In genomic region chr7:6330657-6331056, GRCh38 we compare ENCODE assay signal across 32 cellular contexts.
"Had no signal": no experiment of that assay in that cellular context is flagged by ENCODE, and none has a peak within 500 bp of the region (broad histone marks: within the 10 kb centered on the region; RNA-seq: fewer than 3 reads in every experiment).

No MANE protein-coding gene starts in this region.

- H3K36me3 ChIP-seq: colonic mucosa had no signal

- H3K4me3 ChIP-seq: body of pancreas, colonic mucosa, esophagus squamous epithelium, gastroesophageal sphincter had no signal

- H3K9me3 ChIP-seq: body of pancreas, colonic mucosa, esophagus squamous epithelium, gastroesophageal sphincter had no signal

- H3K27me3 Mint-ChIP-seq: activated CD4-positive, alpha-beta memory T cell treated with anti-CD3 and anti-CD28 coated beads for 36 hours; activated CD4-positive, alpha-beta T cell treated with anti-CD3 and anti-CD28 coated beads for 36 hours; activated CD4-positive, alpha-beta T cell treated with anti-CD3 and anti-CD28 coated beads, Interleukin-2, amount 10 ng/mL, durations not matched to agents 24 days and 14 days; activated CD8-positive, alpha-beta memory T cell treated with anti-CD3 and anti-CD28 coated beads, Interleukin-2, amount 10 ng/mL, durations not matched to agents 7 days and 5 days; activated naive CD4-positive, alpha-beta T cell treated with anti-CD3 and anti-CD28 coated beads, Interleukin-2, amount 10 ng/mL, durations not matched to agents 7 days and 5 days; activated naive CD8-positive, alpha-beta T cell; T-cell had no signal

- H3K27ac Mint-ChIP-seq: activated CD4-positive, alpha-beta memory T cell treated with anti-CD3 and anti-CD28 coated beads for 36 hours; activated CD4-positive, alpha-beta T cell treated with anti-CD3 and anti-CD28 coated beads for 36 hours; activated CD4-positive, alpha-beta T cell treated with anti-CD3 and anti-CD28 coated beads, Interleukin-2, amount 10 ng/mL, durations not matched to agents 24 days and 14 days; activated CD8-positive, alpha-beta memory T cell treated with anti-CD3 and anti-CD28 coated beads, Interleukin-2, amount 10 ng/mL, durations not matched to agents 7 days and 5 days; activated CD8-positive, alpha-beta T cell treated with anti-CD3 and anti-CD28 coated beads, Interleukin-2, amount 10 ng/mL, durations not matched to agents 7 days and 5 days; activated naive CD4-positive, alpha-beta T cell treated with anti-CD3 and anti-CD28 coated beads, Interleukin-2, amount 10 ng/mL, durations not matched to agents 7 days and 5 days; activated T-helper 1 cell treated with anti-CD3 and anti-CD28 coated beads, Interleukin-12 subunit alpha, Interleukin-12 subunit beta, Interleukin-2, Interleukin-4 antibody, amounts not matched to agents 30 ng/mL and 10 ng/mL and 1 ng/mL, durations not matched to agents 14 hours and 24 hours and 36 hours; activated T-helper 2 cell treated with anti-CD3 and anti-CD28 coated beads, Interferon-gamma antibody, Interleukin-2, Interleukin-4, amounts not matched to agents 10 μg/mL and 5 μg/mL and 100 μg/mL, durations not matched to agents 14 hours and 24 hours and 36 hours; T-cell; T-helper 1 cell treated with Interleukin-12 subunit alpha and Interleukin-12 subunit beta and Interleukin-4 antibody, amounts not matched to agents 30 μg/mL and 1 μg/mL, for 36 hours; T-helper 2 cell treated with Interferon-gamma antibody and Interleukin-4, amounts not matched to agents 5 μg/mL and 100 μg/mL, for 36 hours had no signal

- DNase-seq: activated CD4-positive, alpha-beta memory T cell treated with anti-CD3 and anti-CD28 coated beads for 36 hours; activated CD4-positive, alpha-beta T cell treated with anti-CD3 and anti-CD28 coated beads for 36 hours; activated CD4-positive, alpha-beta T cell treated with anti-CD3 and anti-CD28 coated beads, Interleukin-2, amount 10 ng/mL, durations not matched to agents 24 days and 14 days; activated CD4-positive, CD25-positive, alpha-beta regulatory T cell; activated CD4-positive, CD25-positive, alpha-beta regulatory T cell treated with anti-CD3 and anti-CD28 coated beads, Interleukin-2, amount 50 U/mL, for 72 hours; activated CD8-positive, alpha-beta memory T cell treated with anti-CD3 and anti-CD28 coated beads, Interleukin-2, amount 10 ng/mL, durations not matched to agents 7 days and 5 days; activated CD8-positive, alpha-beta memory T cell treated with anti-CD3 and anti-CD28 coated beads, Interleukin-2, amount 50 U/mL, for 4 hours; activated CD8-positive, alpha-beta T cell treated with anti-CD3 and anti-CD28 coated beads, Interleukin-2, amount 10 ng/mL, durations not matched to agents 7 days and 5 days; activated gamma-delta T cell; activated naive CD4-positive, alpha-beta T cell; activated naive CD4-positive, alpha-beta T cell treated with anti-CD3 and anti-CD28 coated beads, Interleukin-2, amount 10 ng/mL, durations not matched to agents 7 days and 5 days; activated T-cell treated with anti-CD3 and anti-CD28 coated beads, Interleukin-2, amount 50 U/mL, for 1 hour; activated T-cell treated with anti-CD3 and anti-CD28 coated beads, Interleukin-2, amount 50 U/mL, for 48 hours; amygdala; aorta; body of pancreas; central memory CD4-positive, alpha-beta T cell; cerebellar nuclear complex; colonic mucosa; effector CD8-positive, alpha-beta T cell; esophagus squamous epithelium; foreskin melanocyte; SW 1271; T-cell; T1000 had no signal

- H3K27me3 ChIP-seq: body of pancreas, colonic mucosa, esophagus squamous epithelium, gastroesophageal sphincter had no signal

- H3K36me3 Mint-ChIP-seq: activated CD4-positive, alpha-beta memory T cell treated with anti-CD3 and anti-CD28 coated beads for 36 hours; activated CD8-positive, alpha-beta memory T cell treated with anti-CD3 and anti-CD28 coated beads, Interleukin-2, amount 10 ng/mL, durations not matched to agents 7 days and 5 days; activated naive CD8-positive, alpha-beta T cell had no signal

- H3K27ac ChIP-seq: body of pancreas, colonic mucosa, epithelial cell of prostate, esophagus squamous epithelium, gastroesophageal sphincter had no signal

- ATAC-seq: activated CD4-positive, alpha-beta T cell treated with anti-CD3 and anti-CD28 coated beads for 36 hours; activated CD8-positive, alpha-beta memory T cell treated with anti-CD3 and anti-CD28 coated beads, Interleukin-2, amount 10 ng/mL, durations not matched to agents 7 days and 5 days; activated CD8-positive, alpha-beta T cell treated with anti-CD3 and anti-CD28 coated beads, Interleukin-2, amount 10 ng/mL, durations not matched to agents 7 days and 5 days; body of pancreas; gastroesophageal sphincter; T-cell had no signal

- H3K9me3 Mint-ChIP-seq: activated CD4-positive, alpha-beta memory T cell treated with anti-CD3 and anti-CD28 coated beads for 36 hours; activated CD4-positive, alpha-beta T cell treated with anti-CD3 and anti-CD28 coated beads, Interleukin-2, amount 10 ng/mL, durations not matched to agents 24 days and 14 days; activated naive CD4-positive, alpha-beta T cell treated with anti-CD3 and anti-CD28 coated beads, Interleukin-2, amount 10 ng/mL, durations not matched to agents 7 days and 5 days; activated T-helper 1 cell treated with anti-CD3 and anti-CD28 coated beads, Interleukin-12 subunit alpha, Interleukin-12 subunit beta, Interleukin-2, Interleukin-4 antibody, amounts not matched to agents 30 ng/mL and 10 ng/mL and 1 ng/mL, durations not matched to agents 14 hours and 24 hours and 36 hours; activated T-helper 2 cell treated with anti-CD3 and anti-CD28 coated beads, Interferon-gamma antibody, Interleukin-2, Interleukin-4, amounts not matched to agents 10 μg/mL and 5 μg/mL and 100 μg/mL, durations not matched to agents 14 hours and 24 hours and 36 hours; T-cell; T-helper 1 cell treated with Interleukin-12 subunit alpha and Interleukin-12 subunit beta and Interleukin-4 antibody, amounts not matched to agents 30 μg/mL and 1 μg/mL, for 36 hours; T-helper 2 cell treated with Interferon-gamma antibody and Interleukin-4, amounts not matched to agents 5 μg/mL and 100 μg/mL, for 36 hours had no signal

- H3K4me3 Mint-ChIP-seq: activated CD4-positive, alpha-beta memory T cell treated with anti-CD3 and anti-CD28 coated beads for 36 hours; activated CD4-positive, alpha-beta T cell treated with anti-CD3 and anti-CD28 coated beads for 36 hours; activated CD4-positive, alpha-beta T cell treated with anti-CD3 and anti-CD28 coated beads, Interleukin-2, amount 10 ng/mL, durations not matched to agents 24 days and 14 days; activated CD8-positive, alpha-beta memory T cell treated with anti-CD3 and anti-CD28 coated beads, Interleukin-2, amount 10 ng/mL, durations not matched to agents 7 days and 5 days; activated CD8-positive, alpha-beta T cell treated with anti-CD3 and anti-CD28 coated beads, Interleukin-2, amount 10 ng/mL, durations not matched to agents 7 days and 5 days; activated naive CD4-positive, alpha-beta T cell treated with anti-CD3 and anti-CD28 coated beads, Interleukin-2, amount 10 ng/mL, durations not matched to agents 7 days and 5 days; activated naive CD8-positive, alpha-beta T cell; activated T-helper 1 cell treated with anti-CD3 and anti-CD28 coated beads, Interleukin-12 subunit alpha, Interleukin-12 subunit beta, Interleukin-2, Interleukin-4 antibody, amounts not matched to agents 30 ng/mL and 10 ng/mL and 1 ng/mL, durations not matched to agents 14 hours and 24 hours and 36 hours; T-cell; T-helper 1 cell treated with Interleukin-12 subunit alpha and Interleukin-12 subunit beta and Interleukin-4 antibody, amounts not matched to agents 30 μg/mL and 1 μg/mL, for 36 hours; T-helper 2 cell treated with Interferon-gamma antibody and Interleukin-4, amounts not matched to agents 5 μg/mL and 100 μg/mL, for 36 hours had no signal

- H3K4me1 Mint-ChIP-seq: activated CD4-positive, alpha-beta T cell treated with anti-CD3 and anti-CD28 coated beads for 36 hours; activated CD4-positive, alpha-beta T cell treated with anti-CD3 and anti-CD28 coated beads, Interleukin-2, amount 10 ng/mL, durations not matched to agents 24 days and 14 days; activated CD8-positive, alpha-beta memory T cell treated with anti-CD3 and anti-CD28 coated beads, Interleukin-2, amount 10 ng/mL, durations not matched to agents 7 days and 5 days; activated naive CD4-positive, alpha-beta T cell treated with anti-CD3 and anti-CD28 coated beads, Interleukin-2, amount 10 ng/mL, durations not matched to agents 7 days and 5 days had no signal

- H3K4me1 ChIP-seq: body of pancreas, colonic mucosa, gastroesophageal sphincter had no signal
